Comparison of ENCODE assay signal across 18 cellular contexts in the genomic region with DNA sequence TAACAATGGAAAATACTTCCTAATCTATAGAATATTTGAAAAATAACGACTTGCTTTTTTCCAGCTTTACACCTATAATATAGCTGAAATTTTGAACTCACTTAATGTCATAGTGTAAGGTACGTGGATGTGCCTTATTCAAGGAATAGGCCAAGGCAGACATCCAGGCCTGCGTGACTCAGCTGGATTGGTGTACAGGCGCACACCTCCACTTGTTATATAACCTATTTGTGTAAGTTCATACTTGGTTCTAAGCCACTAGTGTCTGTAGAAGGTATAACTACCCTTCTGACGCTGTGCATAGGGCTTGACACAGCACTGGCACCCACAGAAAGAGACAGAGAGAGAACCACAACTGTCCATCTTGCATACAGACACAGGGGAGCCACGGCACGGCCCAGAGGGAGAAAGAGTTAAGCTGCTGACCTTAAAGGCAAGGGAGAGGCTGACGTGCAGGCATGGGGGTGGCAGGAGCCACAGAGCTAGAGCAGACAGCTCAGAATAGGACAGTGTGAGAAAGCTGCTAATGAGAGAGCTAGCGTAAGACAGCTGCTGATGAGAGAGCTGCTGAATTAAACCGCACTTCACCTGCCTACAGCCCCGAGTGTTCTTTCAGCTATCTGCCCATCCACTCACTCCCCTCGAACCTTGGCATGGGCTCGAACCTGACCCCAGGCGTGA. TPM values are rescaled to one million over a fixed set of nuclear protein-coding genes. Genes with fewer than 3 reads are reported as not detected.
DNase-seq lines count a peak whose midpoint lies in the region; ATAC-seq, FAIRE-seq and TF ChIP-seq lines count a peak whose summit lies in the region.
"Had no signal": no experiment of that assay in that cellular context is flagged by ENCODE, and none has a peak within 500 bp of the region (broad histone marks: within the 10 kb centered on the region; RNA-seq: fewer than 3 reads in every experiment).

No MANE protein-coding gene starts in this region.

- CTCF ChIA-PET in GM12878 (lab: Yijun Ruan, JAX): interaction anchor here (1.0 to 1.4 kb wide), 3 partner anchors 12 to 192 kb away, joined by 3 read pairs; no protein-coding TSS in a partner anchor

- H3K36me3 ChIP-seq in GM12878 (ENCODE audit: control insufficient read depth in 2 of 2, insufficient read depth in 2 of 2, low read length in 1 of 2) (no peaks in the 10 kb centered on the region), kidney (ENCODE audit: control insufficient read depth in 1 of 2, insufficient read depth in 2 of 2, low read length in 2 of 2) (no peaks in the 10 kb centered on the region)
- H3K36me3 ChIP-seq: SJSA1 had no signal

- 16% methylated on average over 14 of the region's 14 CpGs for WGBS in GM12878 (ENCODE audit: insufficient coverage, insufficient replicate concordance, low lambda C conversion rate, missing lambda C conversion rate)

- no peaks in the 10 kb centered on the region for H3K27me3 ChIP-seq in GM12878 (replicated peaks in 1 of 2; ENCODE audit: control insufficient read depth in 2 of 2, insufficient read depth in 2 of 2, low read length in 1 of 2)
- H3K27me3 ChIP-seq: SJSA1 had no signal

- ATAC-seq in left ventricle myocardium superior: no peak
- ATAC-seq in GM12878: peak; percentile 40
- ATAC-seq: A549 had no signal

- H3K27ac ChIP-seq in GM12878 (ENCODE audit: control insufficient read depth, insufficient read depth) (no peak overlapping the region), kidney (ENCODE audit: low read depth in 2 of 2, low read length in 2 of 2) (no peak overlapping the region)
- H3K27ac ChIP-seq: A549, C4-2B, HL-60, SJSA1 had no signal

- H3K4me3 ChIP-seq in GM12878 (no peak overlapping the region), kidney (ENCODE audit: low read length in 2 of 2) (no peak overlapping the region)
- H3K4me3 ChIP-seq: A549, SJSA1 had no signal

- no peak overlapping the region for H3K9ac ChIP-seq in GM12878 (ENCODE audit: control insufficient read depth, insufficient read depth, low read length)
- no peak overlapping the region for H3K9ac ChIP-seq in kidney (ENCODE audit: low read length in 2 of 2)

- intact Hi-C loops in left ventricle myocardium superior (cut with micrococcal nuclease) (no loop called here), cardiac septum (cut with DNase I) (no loop called here), GM12878 (cut with micrococcal nuclease; ENCODE audit: unreplicated experiment) (no loop called here), kidney (cut with DNase I) (no loop called here)

- TF ChIP-seq CTCF in GM12878 (IDR thresholded peaks at IDR 0.05 in 2 of 3, conservative IDR thresholded peaks at IDR 0.05 in 1 of 3; ENCODE audit: control insufficient read depth in 2 of 3, extremely low read depth in 1 of 3, insufficient read depth in 1 of 3, low read depth in 3 of 3, low read length in 3 of 3) (no peak), kidney (IDR thresholded peaks at IDR 0.05; ENCODE audit: borderline replicate concordance, extremely low read depth, insufficient read depth) (no peak)

- POLR2A ChIA-PET in GM12878 (lab: Charles Lee): no interaction called here

- H3K4me1 ChIP-seq in GM12878 (ENCODE audit: control insufficient read depth, insufficient read depth, low read length) (no peaks in the 10 kb centered on the region), kidney (ENCODE audit: control insufficient read depth in 1 of 2, insufficient read depth in 1 of 2, low read depth in 1 of 2, low read length in 2 of 2) (no peaks in the 10 kb centered on the region)
- H3K4me1 ChIP-seq: A549, SJSA1 had no signal

- RAD21 ChIA-PET in GM12878 (lab: Charles Lee; ENCODE audit: unreplicated experiment): no interaction called here

- no peaks in the 10 kb centered on the region for H3K79me2 ChIP-seq in GM12878 (ENCODE audit: control insufficient read depth, insufficient read depth, low read length)

- H3K9me3 ChIP-seq in GM12878 (replicated peaks; ENCODE audit: control insufficient read depth, insufficient read depth, low read length): no peaks in the 10 kb centered on the region
- no peaks in the 10 kb centered on the region for H3K9me3 ChIP-seq in kidney (ENCODE audit: control insufficient read depth in 1 of 2, low read length in 2 of 2)
- H3K9me3 ChIP-seq: A549, SJSA1 had no signal

- SMC1A ChIA-PET in GM12878 (lab: Charles Lee; ENCODE audit: uncharacterized antibody, unreplicated experiment): interaction anchor here (0.6 kb wide), 1 partner anchor 9 kb away, joined by 3 read pairs; no protein-coding TSS in a partner anchor

- TF ChIP-seq EP300 in GM12878 (IDR thresholded peaks at IDR 0.05; ENCODE audit: borderline replicate concordance in 1 of 2, control insufficient read depth in 1 of 2, low read depth in 2 of 2, low read length in 2 of 2): no peak

- H3K4me2 ChIP-seq in GM12878 (ENCODE audit: control insufficient read depth, insufficient read depth): no peak overlapping the region
- H3K4me2 ChIP-seq: A549 had no signal

- H4K20me1 ChIP-seq in GM12878 (ENCODE audit: control insufficient read depth, insufficient read depth): no peaks in the 10 kb centered on the region

- DNase-seq in left ventricle myocardium superior (peak; percentile 17), cardiac septum (ENCODE audit: low spot score) (no peak), NCI-H146 treated with DMSO at 0.1 percent for 48 hours (lab: John Stamatoyannopoulos, UW; ENCODE audit: unreplicated experiment) (peak; percentile 34), GM12878 (ENCODE audit: low read depth, low spot score) (no peak), occipital lobe (lab: John Stamatoyannopoulos, UW) (peak; percentile 11), kidney (no peak), DMS153 (lab: John Stamatoyannopoulos, UW) (no peak)
- no peak for DNase-seq in activated CD4-positive, CD25-positive, alpha-beta regulatory T cell (lab: John Stamatoyannopoulos, UW)
- DNase-seq: GOT3, MM.1S, NCI-H2081, SW 1271 had no signal

- no TSS peak for BruUV-seq in GM12878 (replicated peaks; lab: Mats Ljungman, UMichigan)

- no peak overlapping the region for H2AFZ ChIP-seq in GM12878 (ENCODE audit: control insufficient read depth, low read depth, low read length)

- FAIRE-seq in GM12878 (lab: Jason Lieb, UNC) (no peak), kidney (lab: Jason Lieb, UNC) (no peak)
- FAIRE-seq: A549, GM19239 had no signal

- no peak for TF ChIP-seq POLR2A in GM12878 (IDR thresholded peaks at IDR 0.05; ENCODE audit: low read depth, low read length)

- in situ Hi-C loops in GM12878 (cut with MboI): no loop called here

- TF ChIP-seq RAD21 in GM12878 (IDR thresholded peaks at IDR 0.05; ENCODE audit: insufficient read depth, low read depth, low read length): no peak

TF ChIP-seq in GM12878, 131 proteins besides CTCF, POLR2A, EP300 and RAD21 (continues in another document):
- TF ChIP-seq ZNF384 (IDR thresholded peaks at IDR 0.05; ENCODE audit: borderline replicate concordance, low read depth, low read length): no peak
- TF ChIP-seq, protein P1, sequence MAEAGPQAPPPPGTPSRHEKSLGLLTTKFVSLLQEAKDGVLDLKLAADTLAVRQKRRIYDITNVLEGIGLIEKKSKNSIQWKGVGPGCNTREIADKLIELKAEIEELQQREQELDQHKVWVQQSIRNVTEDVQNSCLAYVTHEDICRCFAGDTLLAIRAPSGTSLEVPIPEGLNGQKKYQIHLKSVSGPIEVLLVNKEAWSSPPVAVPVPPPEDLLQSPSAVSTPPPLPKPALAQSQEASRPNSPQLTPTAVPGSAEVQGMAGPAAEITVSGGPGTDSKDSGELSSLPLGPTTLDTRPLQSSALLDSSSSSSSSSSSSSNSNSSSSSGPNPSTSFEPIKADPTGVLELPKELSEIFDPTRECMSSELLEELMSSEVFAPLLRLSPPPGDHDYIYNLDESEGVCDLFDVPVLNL (IDR thresholded peaks at IDR 0.05; ENCODE audit: low read depth, low read length): no peak
- no peak for TF ChIP-seq STAT3 (IDR thresholded peaks at IDR 0.05; ENCODE audit: low read depth, low read length)
- no peak for TF ChIP-seq CBX5 (IDR thresholded peaks at IDR 0.05; ENCODE audit: low read depth)

RNA-seq across cellular contexts. Expression of a gene that starts 16.1 kb away (rescaled TPM):
- total RNA-seq in left ventricle myocardium superior (0.55 TPM), cardiac septum (0.27 TPM), GM12878 (2014; rRNA removed) (not detected in 2 replicates), GM12878 (2014; rRNA removed; fragmentation: Illumina TruSeq; extraction: Trizol) (not detected in 2 replicates), GM12878 (2021) (not detected in 2 replicates), occipital lobe (1.1 TPM), kidney (3.7 TPM)
- not detected in 2 replicates for total RNA-seq in GM12878 (2013; cell fraction: nucleolus; rRNA removed)
- not detected for polyA plus RNA-seq in GM12878 (2011; ENCODE audit: low read depth)
- polyA plus RNA-seq in GM12878 (2011; rRNA removed) (0.04 TPM in 2 replicates), GM12878 (2014; fragmentation: Illumina TruSeq; extraction: Trizol) (not detected in 2 replicates), GM12878 (2014; fragmentation: Nextera tagmentation; extraction: Ambion mirVana) (not detected), GM12878 (2014; rRNA removed) (not detected in 2 replicates), GM12878 (2016; fragmentation: Nextera tagmentation; extraction: Ambion mirVana) (not detected), kidney (ENCODE audit: insufficient read depth, low read depth, low replicate concordance) (4.6 TPM)
- not detected in 2 replicates for polyA plus RNA-seq in GM12878 (2011; cell fraction: cytosol; rRNA removed)
- polyA plus RNA-seq in GM12878 (2011; cell fraction: nucleus; rRNA removed): not detected in 2 replicates
- polyA plus RNA-seq in GM12878 (2012): not detected in 2 replicates
- not detected in 2 replicates for polyA minus RNA-seq in GM12878 (2011; rRNA and poly(A)+ RNA removed)
- not detected in 2 replicates for polyA minus RNA-seq in GM12878 (2011; cell fraction: cytosol; rRNA and poly(A)+ RNA removed)
- not detected in 2 replicates for polyA minus RNA-seq in GM12878 (2011; cell fraction: nucleus; rRNA and poly(A)+ RNA removed)
- total RNA-seq: RPMI7951, SJSA1 had no signal

Comparison
In these comparisons a context has a peak if more than half of its experiments do, and no peak if none do; other contexts are left out.
1. DNase-seq: peak in left ventricle myocardium superior (single experiment), NCI-H146 treated with DMSO at 0.1 percent for 48 hours (single experiment) and occipital lobe (single experiment); none in cardiac septum (single experiment), GM12878 (single experiment), kidney (single experiment), DMS153 (single experiment) and activated CD4-positive, CD25-positive, alpha-beta regulatory T cell (0 of 4).